Comparison of ENCODE assay signal across 9 cellular contexts in the genomic region with DNA sequence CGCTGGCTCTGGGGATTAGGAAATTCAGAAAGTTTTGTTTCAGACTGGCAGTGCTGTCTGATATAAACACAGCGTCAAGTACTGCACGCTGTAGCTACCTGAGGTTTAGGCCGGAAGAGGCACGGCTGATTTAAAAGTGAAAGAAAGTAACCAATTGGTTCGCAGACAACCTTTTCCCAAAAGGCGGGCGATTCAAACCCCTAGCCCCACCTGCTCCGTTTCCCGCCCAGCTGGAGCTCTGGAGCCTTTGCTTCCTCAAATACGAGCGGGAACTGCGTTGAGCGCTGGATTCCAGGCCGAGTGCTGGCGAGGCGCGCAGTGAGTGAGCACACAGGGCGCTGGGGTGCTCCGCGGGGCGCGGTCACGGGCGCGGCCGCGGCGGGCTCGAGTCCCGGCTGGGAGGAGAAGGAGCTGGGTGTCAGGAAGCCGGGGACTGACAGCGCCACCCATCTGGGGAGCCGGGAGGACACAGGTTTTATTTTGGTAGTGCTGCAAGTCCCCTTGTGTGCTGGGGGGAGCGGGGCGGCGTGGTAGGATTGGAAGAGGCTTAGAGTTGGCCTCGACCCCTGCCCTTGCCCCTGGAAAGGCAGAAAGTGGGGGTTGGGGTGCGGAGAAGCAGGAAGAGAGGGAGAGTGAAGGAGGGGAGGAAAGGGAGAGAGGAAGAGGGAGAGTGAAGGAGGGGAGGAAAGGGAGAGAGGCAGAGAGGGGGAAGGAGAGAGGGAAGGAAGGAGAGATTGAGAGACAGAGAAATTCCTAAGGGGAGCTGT. TPM values are rescaled to one million over a fixed set of nuclear protein-coding genes. Genes with fewer than 3 reads are reported as not detected.
DNase-seq lines count a peak whose midpoint lies in the region; ATAC-seq, FAIRE-seq and TF ChIP-seq lines count a peak whose summit lies in the region.
"Had no signal": no experiment of that assay in that cellular context is flagged by ENCODE, and none has a peak within 500 bp of the region (broad histone marks: within the 10 kb centered on the region; RNA-seq: fewer than 3 reads in every experiment).

No MANE protein-coding gene starts in this region.

- no peaks in the 10 kb centered on the region for H3K27me3 ChIP-seq in endothelial cell of umbilical vein (ENCODE audit: control insufficient read depth in 2 of 2, insufficient read depth in 2 of 2, low read length in 2 of 2)

- no peak for TF ChIP-seq POLR2A in endothelial cell of umbilical vein (IDR thresholded peaks at IDR 0.05; ENCODE audit: low read depth, low read length)

- TF ChIP-seq CTCF in C4-2B (conservative IDR thresholded peaks at IDR 0.05) (peak; percentile 28), endothelial cell of umbilical vein (IDR thresholded peaks at IDR 0.05; ENCODE audit: extremely low read depth in 1 of 2, insufficient read depth in 1 of 2, low read depth in 1 of 2, low read length in 2 of 2) (no peak)

- dilution Hi-C loops in endothelial cell of umbilical vein (cut with MboI; ENCODE audit: extremely low pct_ligation_motif_present, low sequenced_read_pairs) = no loop called here

- 8 to 10% methylated on average over 20 to 36 of the region's 39 CpGs for WGBS in mesodermal cell (ENCODE audit: insufficient coverage in 2 of 2), 2 experiments

- H3K79me2 ChIP-seq in endothelial cell of umbilical vein (ENCODE audit: control insufficient read depth, insufficient read depth, low read length) = peaks cover 22% of the 10 kb centered on the region

- H3K27ac ChIP-seq in C4-2B (peak overlapping the region; percentile 80), endothelial cell of umbilical vein (ENCODE audit: insufficient read depth, low read depth, low read length) (peak overlapping the region; percentile 38), mesodermal cell (ENCODE audit: low read depth, low read length, severe bottlenecking) (no peak overlapping the region)

- peaks cover 32% of the 10 kb centered on the region for H3K4me1 ChIP-seq in endothelial cell of umbilical vein (ENCODE audit: control insufficient read depth, extremely low read depth, insufficient read depth, low read length)
- no peaks in the 10 kb centered on the region for H3K4me1 ChIP-seq in mesodermal cell (ENCODE audit: control insufficient read depth, insufficient read depth, low read length, poor library complexity, severe bottlenecking)

- peak; percentile 34 for ATAC-seq in HG03469 (IDR thresholded peaks at IDR 0.05; ENCODE audit: unreplicated experiment)

- peak; percentile 36 for DNase-seq in GM19240 (ENCODE audit: insufficient read length, low spot score)
- DNase-seq in NCI-H774 (lab: John Stamatoyannopoulos, UW) = peak; percentile 91
- DNase-seq in activated CD8-positive, alpha-beta memory T cell treated with anti-CD3 and anti-CD28 coated beads, Interleukin-2, amount 50 U/mL, for 1 hour (ENCODE audit: extremely low read depth) = peak; percentile 43
- peak; percentile 84 for DNase-seq in endothelial cell of umbilical vein (ENCODE audit: low read depth, low spot score)
- peak; percentile 24 to 50 for DNase-seq in stimulated activated CD8-positive, alpha-beta memory T cell treated with anti-CD3 and anti-CD28 coated beads, Interleukin-15, amount 100 ng/mL, for 4 hours (ENCODE audit: low read depth in 2 of 2)

- H3K4me3 ChIP-seq in endothelial cell of umbilical vein (replicated peaks in 1 of 3; ENCODE audit: insufficient read depth in 1 of 3, low read depth in 1 of 3, low read length in 3 of 3) (peak overlapping the region; percentile 66 to 90 (median 81)), mesodermal cell (ENCODE audit: extremely low read depth, insufficient read depth, low read length, poor library complexity, severe bottlenecking) (peak overlapping the region; percentile 21)

- H3K4me2 ChIP-seq in endothelial cell of umbilical vein (ENCODE audit: insufficient read depth, low read length) = peak overlapping the region; percentile 90

- H3K9me3 ChIP-seq in endothelial cell of umbilical vein (replicated peaks; ENCODE audit: control insufficient read depth, insufficient read depth, low read length) = no peaks in the 10 kb centered on the region
- H3K9me3 ChIP-seq in mesodermal cell (ENCODE audit: control insufficient read depth, low read length) = no peaks in the 10 kb centered on the region

- peak overlapping the region; percentile 88 for H2AFZ ChIP-seq in endothelial cell of umbilical vein (ENCODE audit: low read depth, low read length)

- intact Hi-C loops in endothelial cell of umbilical vein (cut with micrococcal nuclease) = loop anchor here (5.0 kb wide), 2 partner anchors 413 to 1367 kb away; no protein-coding TSS in a partner anchor

- CTCF ChIA-PET in endothelial cell of umbilical vein (lab: Charles Lee) = interaction anchor here (0.6 to 6.0 kb wide), 7 partner anchors 9 to 86 kb away, joined by 3 to 91 read pairs (median 15); a partner anchor contains a TSS

- POLR2A ChIA-PET in endothelial cell of umbilical vein (lab: Charles Lee) = no interaction called here

- no peak for FAIRE-seq in endothelial cell of umbilical vein (lab: Jason Lieb, UNC)
- FAIRE-seq: colon had no signal

- no peaks in the 10 kb centered on the region for H3K9me1 ChIP-seq in endothelial cell of umbilical vein (replicated peaks; ENCODE audit: control insufficient read depth, extremely low read depth, insufficient read depth, low read length)

- peak overlapping the region; percentile 69 for H3K9ac ChIP-seq in endothelial cell of umbilical vein (replicated peaks; ENCODE audit: extremely low read depth, insufficient read depth, low read length)

- BruUV-seq in endothelial cell of umbilical vein (replicated peaks; lab: Mats Ljungman, UMichigan) = no TSS peak

- H4K20me1 ChIP-seq in endothelial cell of umbilical vein (replicated peaks; ENCODE audit: control insufficient read depth, extremely low read depth, insufficient read depth, low read length) = no peaks in the 10 kb centered on the region

- peaks cover 0 to 2% of the 10 kb centered on the region in 2 experiments for H3K36me3 ChIP-seq in endothelial cell of umbilical vein (ENCODE audit: control insufficient read depth in 2 of 2, extremely low read depth in 1 of 2, insufficient read depth in 2 of 2, low read length in 2 of 2)
- H3K36me3 ChIP-seq in mesodermal cell (ENCODE audit: control insufficient read depth, insufficient read depth, low read length) = no peaks in the 10 kb centered on the region

TF ChIP-seq in endothelial cell of umbilical vein, 7 proteins besides CTCF, POLR2A, EP300 and RAD21:
- TF ChIP-seq, protein P1, sequence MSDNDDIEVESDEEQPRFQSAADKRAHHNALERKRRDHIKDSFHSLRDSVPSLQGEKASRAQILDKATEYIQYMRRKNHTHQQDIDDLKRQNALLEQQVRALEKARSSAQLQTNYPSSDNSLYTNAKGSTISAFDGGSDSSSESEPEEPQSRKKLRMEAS (IDR thresholded peaks at IDR 0.05; ENCODE audit: insufficient read depth, insufficient read length) = peak; percentile 74
- no peak for TF ChIP-seq JUN (IDR thresholded peaks at IDR 0.05; ENCODE audit: borderline replicate concordance, insufficient read depth, insufficient read length, low read depth)
- peak; percentile 33 for TF ChIP-seq POLR2AphosphoS5 (IDR thresholded peaks at IDR 0.05; ENCODE audit: insufficient read depth, low read depth, low read length)

RNA-seq across cellular contexts. Expression of a gene that starts 2.1 kb away (rescaled TPM):
- 53.0 and 57.4 TPM in 2 replicates for total RNA-seq in endothelial cell of umbilical vein
- 13.6 and 20.1 TPM in 2 replicates for polyA plus RNA-seq in endothelial cell of umbilical vein
- polyA plus RNA-seq in endothelial cell of umbilical vein (2011; cell fraction: cytosol; rRNA removed) = 20.4 and 22.5 TPM in 2 replicates
- polyA plus RNA-seq in endothelial cell of umbilical vein (2011; cell fraction: nucleus; rRNA removed) = 112 and 119 TPM in 2 replicates
- polyA plus RNA-seq in endothelial cell of umbilical vein (2012) = 20.2 and 27.4 TPM in 2 replicates
- polyA minus RNA-seq in endothelial cell of umbilical vein = 32.8 and 33.6 TPM in 2 replicates
- 19.9 TPM for polyA minus RNA-seq in endothelial cell of umbilical vein (2011; cell fraction: cytosol; rRNA and poly(A)+ RNA removed)
- polyA minus RNA-seq in endothelial cell of umbilical vein (2011; cell fraction: nucleus; rRNA and poly(A)+ RNA removed) = 38.8 and 47.7 TPM in 2 replicates
- 5.7 TPM for polyA plus RNA-seq in mesodermal cell (2013, experiment 1 of 2)
- 5.0 TPM for polyA plus RNA-seq in mesodermal cell (2013, experiment 2 of 2)

RNA-seq across cellular contexts. Expression of a gene that starts 27.2 kb away (rescaled TPM):
- total RNA-seq in endothelial cell of umbilical vein = 0.51 and 0.91 TPM in 2 replicates
- 0.06 and 0.08 TPM in 2 replicates for polyA plus RNA-seq in endothelial cell of umbilical vein
- polyA plus RNA-seq in endothelial cell of umbilical vein (2011; cell fraction: cytosol; rRNA removed) = 0.06 and 0.08 TPM in 2 replicates
- polyA plus RNA-seq in endothelial cell of umbilical vein (2011; cell fraction: nucleus; rRNA removed) = 0.14 and 0.18 TPM in 2 replicates
- 0.27 and 0.49 TPM in 2 replicates for polyA plus RNA-seq in endothelial cell of umbilical vein (2012)
- polyA minus RNA-seq in endothelial cell of umbilical vein = 0.19 and 0.34 TPM in 2 replicates
- polyA minus RNA-seq in endothelial cell of umbilical vein (2011; cell fraction: cytosol; rRNA and poly(A)+ RNA removed) = 5.6 TPM
- 0.05 and 0.24 TPM in 2 replicates for polyA minus RNA-seq in endothelial cell of umbilical vein (2011; cell fraction: nucleus; rRNA and poly(A)+ RNA removed)
- polyA plus RNA-seq in mesodermal cell (2013, experiment 1 of 2) = 17.7 TPM
- polyA plus RNA-seq in mesodermal cell (2013, experiment 2 of 2) = 14.2 TPM

RNA-seq across cellular contexts. Expression of a gene that starts 37.7 kb away (rescaled TPM):
- total RNA-seq in endothelial cell of umbilical vein = 17.4 and 21.9 TPM in 2 replicates
- 2.0 and 2.7 TPM in 2 replicates for polyA plus RNA-seq in endothelial cell of umbilical vein
- 5.8 and 6.6 TPM in 2 replicates for polyA plus RNA-seq in endothelial cell of umbilical vein (2011; cell fraction: cytosol; rRNA removed)
- polyA plus RNA-seq in endothelial cell of umbilical vein (2011; cell fraction: nucleus; rRNA removed) = 5.8 and 7.2 TPM in 2 replicates
- polyA plus RNA-seq in endothelial cell of umbilical vein (2012) = 6.1 and 12.9 TPM in 2 replicates
- polyA minus RNA-seq in endothelial cell of umbilical vein = 5.5 and 7.1 TPM in 2 replicates
- 22.5 TPM for polyA minus RNA-seq in endothelial cell of umbilical vein (2011; cell fraction: cytosol; rRNA and poly(A)+ RNA removed)
- 13.1 and 21.8 TPM in 2 replicates for polyA minus RNA-seq in endothelial cell of umbilical vein (2011; cell fraction: nucleus; rRNA and poly(A)+ RNA removed)
- polyA plus RNA-seq in mesodermal cell (2013, experiment 1 of 2) = 1.8 TPM
- 2.8 TPM for polyA plus RNA-seq in mesodermal cell (2013, experiment 2 of 2)

RNA-seq across cellular contexts. Expression of a gene that starts 58.7 kb away (rescaled TPM):
- not detected in 2 replicates for total RNA-seq in endothelial cell of umbilical vein
- not detected in 2 replicates for polyA plus RNA-seq in endothelial cell of umbilical vein
- polyA plus RNA-seq in endothelial cell of umbilical vein (2011; cell fraction: cytosol; rRNA removed) = not detected in 2 replicates
- not detected in 2 replicates for polyA plus RNA-seq in endothelial cell of umbilical vein (2011; cell fraction: nucleus; rRNA removed)
- not detected in 2 replicates for polyA plus RNA-seq in endothelial cell of umbilical vein (2012)
- not detected in 2 replicates for polyA minus RNA-seq in endothelial cell of umbilical vein
- not detected for polyA minus RNA-seq in endothelial cell of umbilical vein (2011; cell fraction: cytosol; rRNA and poly(A)+ RNA removed)
- polyA minus RNA-seq in endothelial cell of umbilical vein (2011; cell fraction: nucleus; rRNA and poly(A)+ RNA removed) = not detected in 2 replicates
- not detected for polyA plus RNA-seq in mesodermal cell (2013, experiment 1 of 2)
- polyA plus RNA-seq in mesodermal cell (2013, experiment 2 of 2) = not detected

Comparison
In these comparisons a context has a peak if more than half of its experiments do, and no peak if none do; other contexts are left out.
1. DNase-seq: peak in every context shown above with its lines; median percentile 91 in NCI-H774; 84 in endothelial cell of umbilical vein; 43 in activated CD8-positive, alpha-beta memory T cell treated with anti-CD3 and anti-CD28 coated beads, Interleukin-2, amount 50 U/mL, for 1 hour; 37 in stimulated activated CD8-positive, alpha-beta memory T cell treated with anti-CD3 and anti-CD28 coated beads, Interleukin-15, amount 100 ng/mL, for 4 hours; 36 in GM19240.